ENCODE assay signal across 8 cellular contexts in genomic region chr1:29230553-29231378, GRCh38. TPM values are rescaled to one million over a fixed set of nuclear protein-coding genes. Genes with fewer than 3 reads are reported as not detected.
A peak's percentile ranks its signal among the peaks of the same experiment; 100 is the strongest.
DNase-seq lines count a peak whose midpoint lies in the region; ATAC-seq and TF ChIP-seq lines count a peak whose summit lies in the region.

A gene with protein sequence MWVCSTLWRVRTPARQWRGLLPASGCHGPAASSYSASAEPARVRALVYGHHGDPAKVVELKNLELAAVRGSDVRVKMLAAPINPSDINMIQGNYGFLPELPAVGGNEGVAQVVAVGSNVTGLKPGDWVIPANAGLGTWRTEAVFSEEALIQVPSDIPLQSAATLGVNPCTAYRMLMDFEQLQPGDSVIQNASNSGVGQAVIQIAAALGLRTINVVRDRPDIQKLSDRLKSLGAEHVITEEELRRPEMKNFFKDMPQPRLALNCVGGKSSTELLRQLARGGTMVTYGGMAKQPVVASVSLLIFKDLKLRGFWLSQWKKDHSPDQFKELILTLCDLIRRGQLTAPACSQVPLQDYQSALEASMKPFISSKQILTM (minus strand): TSS chr1:29230934. CDS start chr1:29230906, 28 bp downstream.

- TF ChIP-seq POLR2A in GM18526 (IDR thresholded peaks at IDR 0.05; ENCODE audit: extremely low read depth, insufficient read length), result peak; percentile 86

- H3K27me3 ChIP-seq in mammary epithelial cell (ENCODE audit: insufficient read depth, low read length), result no peaks in the 10 kb centered on the region

- DNase-seq in ACHN, result peak; percentile 84
- peak; percentile 93 for DNase-seq in NCI-H2171 treated with DMSO at 0.1 percent for 48 hours (lab: John Stamatoyannopoulos, UW)
- peak; percentile 85 for DNase-seq in mammary epithelial cell
- peak; percentile 95 for DNase-seq in iPS-NIHi7 (ENCODE audit: extremely low spot score)
- DNase-seq in smooth muscle cell of the brain vasculature (ENCODE audit: low read depth, low spot score), result peak; percentile 79

- in situ Hi-C loops in ACHN (cut with HindIII; ENCODE audit: low pct_ligation_motif_present, low pct_unique_long_range_greater_than_20kb, low sequenced_read_pairs) (no loop called here), mammary epithelial cell (cut with MboI; ENCODE audit: low sequenced_read_pairs in 2 of 2) (loop anchor here (10.0 to 25.0 kb wide), 5 partner anchors 232 to 1484 kb away; partner anchors contain the start of gene MATN1 (in 1 of the 2))

- TSS peak; percentile 44 for BruUV-seq in mammary epithelial cell (replicated peaks; lab: Mats Ljungman, UMichigan)

- no peaks in the 10 kb centered on the region for H4K20me1 ChIP-seq in mammary epithelial cell (ENCODE audit: insufficient read depth, low read length)

- ATAC-seq in HG03097 (IDR thresholded peaks at IDR 0.05; ENCODE audit: low FRiP score, unreplicated experiment), result peak; percentile 82

- H3K79me2 ChIP-seq in mammary epithelial cell (ENCODE audit: insufficient read depth, low read length), result peaks cover 30% of the 10 kb centered on the region

- H3K9ac ChIP-seq in mammary epithelial cell (ENCODE audit: insufficient read depth, low read length), result peak within 1 kb of the TSS; percentile 91

- 5% methylated on average over 7 of the region's 52 CpGs for WGBS in mammary epithelial cell (ENCODE audit: low coverage, missing lambda C conversion rate)

- intact Hi-C loops in mammary epithelial cell (cut with micrococcal nuclease), result loop anchor here (5.0 to 10.0 kb wide), 2 partner anchors 344 to 1547 kb away; no protein-coding TSS in a partner anchor

- H3K9me3 ChIP-seq in mammary epithelial cell (replicated peaks; ENCODE audit: insufficient read depth, low read length), result no peaks in the 10 kb centered on the region

- H2AFZ ChIP-seq in mammary epithelial cell (ENCODE audit: low read depth, low read length), result peak within 1 kb of the TSS; percentile 94

- TF ChIP-seq CTCF in WI38 (IDR thresholded peaks at IDR 0.05; ENCODE audit: low read depth, low read length) (no peak), mammary epithelial cell (conservative IDR thresholded peaks at IDR 0.05 in 1 of 2, IDR thresholded peaks at IDR 0.05 in 1 of 2; ENCODE audit: extremely low read depth in 1 of 2, insufficient read depth in 1 of 2, low read depth in 1 of 2, low read length in 2 of 2) (peak in 1 of 2 donors; percentile 33)

- H3K4me1 ChIP-seq in mammary epithelial cell (ENCODE audit: insufficient read depth, low read length), result peaks cover 13% of the 10 kb centered on the region

- H3K4me2 ChIP-seq in mammary epithelial cell (ENCODE audit: insufficient read depth, low read depth, low read length), result peak within 1 kb of the TSS; percentile 77

- H3K4me3 ChIP-seq in WI38 (ENCODE audit: low read depth, low read length) (peak within 1 kb of the TSS; percentile 95), mammary epithelial cell (replicated peaks in 1 of 3; ENCODE audit: insufficient read depth in 1 of 3, low read depth in 2 of 3, low read length in 3 of 3) (peak within 1 kb of the TSS; percentile 75 to 96 (median 92))

- H3K27ac ChIP-seq in mammary epithelial cell (ENCODE audit: insufficient read depth, low read depth, low read length), result peak within 1 kb of the TSS; percentile 85

- CTCF ChIA-PET in mammary epithelial cell (lab: Charles Lee; ENCODE audit: low non-redundant PET), result no interaction called here

- dilution Hi-C loops in mammary epithelial cell (cut with HindIII; ENCODE audit: low sequenced_read_pairs), result loop anchor here (25.0 kb wide), 1 partner anchor 482 kb away; no protein-coding TSS in a partner anchor

- H3K36me3 ChIP-seq in mammary epithelial cell (ENCODE audit: insufficient read depth, low read length), result no peaks in the 10 kb centered on the region

RNA-seq across cellular contexts. Expression of the gene that starts here (rescaled TPM):
- 10 to 100 TPM; 28.7 to 35.4 TPM for total RNA-seq in mammary epithelial cell
- 31.3 TPM for polyA plus RNA-seq in mammary epithelial cell
- 41.2 TPM for polyA minus RNA-seq in mammary epithelial cell

Comparison
In these comparisons a context has a peak if more than half of its experiments do, and no peak if none do; other contexts are left out.
1. Peak in every context shown above with its lines: DNase-seq, ATAC-seq, H3K4me3 ChIP-seq and H3K27ac ChIP-seq.